15 cellular contexts compared by ENCODE assay signal in genomic region chr6:16216501-16217155, GRCh38. TPM values are rescaled to one million over a fixed set of nuclear protein-coding genes. Genes with fewer than 3 reads are reported as not detected.
A peak's percentile ranks its signal among the peaks of the same experiment; 100 is the strongest.
DNase-seq lines count a peak whose midpoint lies in the region; ATAC-seq, FAIRE-seq and TF ChIP-seq lines count a peak whose summit lies in the region.
"Had no signal": no experiment of that assay in that cellular context is flagged by ENCODE, and none has a peak within 500 bp of the region (broad histone marks: within the 10 kb centered on the region; RNA-seq: fewer than 3 reads in every experiment).

No MANE protein-coding gene starts in this region.

- intact Hi-C loops in esophagus squamous epithelium (cut with DNase I): no loop called here
- intact Hi-C loops in activated T-helper 2 cell treated with anti-CD3 and anti-CD28 coated beads, Interferon-gamma antibody, Interleukin-2, Interleukin-4, amounts not matched to agents 10 μg/mL and 5 μg/mL and 100 μg/mL, durations not matched to agents 14 hours and 24 hours and 36 hours (cut with micrococcal nuclease): no loop called here

- H3K4me2 ChIP-seq in astrocyte (ENCODE audit: low read length) (peak overlapping the region; percentile 75), mesenchymal stem cell (ENCODE audit: low read length, poor library complexity, severe bottlenecking) (no peak overlapping the region)
- H3K4me2 ChIP-seq: BLaER1 had no signal

- no peaks in the 10 kb centered on the region for H3K79me1 ChIP-seq in mesenchymal stem cell (replicated peaks; ENCODE audit: low read length, poor library complexity, severe bottlenecking)

- peaks cover 11% of the 10 kb centered on the region for H3K4me1 Mint-ChIP-seq in astrocyte (ENCODE audit: low read depth, unreplicated experiment)
- H3K4me1 Mint-ChIP-seq in activated T-helper 2 cell treated with anti-CD3 and anti-CD28 coated beads, Interferon-gamma antibody, Interleukin-2, Interleukin-4, amounts not matched to agents 10 μg/mL and 5 μg/mL and 100 μg/mL, durations not matched to agents 14 hours and 24 hours and 36 hours (ENCODE audit: low read depth): peaks cover 12% of the 10 kb centered on the region

- H3K9me3 Mint-ChIP-seq in astrocyte (ENCODE audit: unreplicated experiment): no peaks in the 10 kb centered on the region
- H3K9me3 Mint-ChIP-seq in activated T-helper 2 cell treated with anti-CD3 and anti-CD28 coated beads, Interferon-gamma antibody, Interleukin-2, Interleukin-4, amounts not matched to agents 10 μg/mL and 5 μg/mL and 100 μg/mL, durations not matched to agents 14 hours and 24 hours and 36 hours: no peaks in the 10 kb centered on the region

- peak overlapping the region; percentile 7 for H3K27ac Mint-ChIP-seq in astrocyte (ENCODE audit: unreplicated experiment)
- H3K27ac Mint-ChIP-seq in activated T-helper 2 cell treated with anti-CD3 and anti-CD28 coated beads, Interferon-gamma antibody, Interleukin-2, Interleukin-4, amounts not matched to agents 10 μg/mL and 5 μg/mL and 100 μg/mL, durations not matched to agents 14 hours and 24 hours and 36 hours: no peak overlapping the region

- no peak for TF ChIP-seq POLR2A in esophagus squamous epithelium (IDR thresholded peaks at IDR 0.05)

- H3K27ac ChIP-seq in astrocyte (ENCODE audit: low read depth, low read length) (no peak overlapping the region), esophagus squamous epithelium (no peak overlapping the region), mesenchymal stem cell (ENCODE audit: low read length, poor library complexity, severe bottlenecking) (no peak overlapping the region), subcutaneous abdominal adipose tissue (ENCODE audit: low read depth, low read length) (no peak overlapping the region)
- H3K27ac ChIP-seq: BLaER1, cardiac muscle cell had no signal

- no peaks in the 10 kb centered on the region for H3K79me2 ChIP-seq in astrocyte (ENCODE audit: insufficient read depth, low read length)

- no peak overlapping the region for H2AK5ac ChIP-seq in mesenchymal stem cell (ENCODE audit: low read length, severe bottlenecking)

- H2AFZ ChIP-seq in astrocyte (ENCODE audit: low read depth, low read length) (peak overlapping the region; percentile 78), mesenchymal stem cell (ENCODE audit: low read depth, low read length) (peak overlapping the region; percentile 14)

- no peak overlapping the region for H3K23ac ChIP-seq in mesenchymal stem cell (ENCODE audit: low read length in 2 of 2)

- no peaks in the 10 kb centered on the region for H3K36me3 ChIP-seq in astrocyte (ENCODE audit: insufficient read depth, low read length)
- no peaks in the 10 kb centered on the region for H3K36me3 ChIP-seq in esophagus squamous epithelium
- H3K36me3 ChIP-seq in mesenchymal stem cell (ENCODE audit: control insufficient read depth in 1 of 2, insufficient read depth in 2 of 2, low read depth in 1 of 2, low read length in 2 of 2): no peaks in the 10 kb centered on the region
- no peaks in the 10 kb centered on the region for H3K36me3 ChIP-seq in subcutaneous abdominal adipose tissue (ENCODE audit: control insufficient read depth in 5 of 5, insufficient read depth in 5 of 5, low read length in 5 of 5)
- H3K36me3 ChIP-seq: BLaER1, cardiac muscle cell had no signal

- H3K14ac ChIP-seq in mesenchymal stem cell (ENCODE audit: low read length in 2 of 2): peak overlapping the region in 1 of 2 experiments; percentile 44

- no peak overlapping the region for H4K8ac ChIP-seq in mesenchymal stem cell (ENCODE audit: low read length)

- no peak for ATAC-seq in GM19324 (IDR thresholded peaks at IDR 0.05; ENCODE audit: low FRiP score, unreplicated experiment)
- ATAC-seq: HCT116 had no signal

- peak overlapping the region; percentile 58 for H2BK120ac ChIP-seq in mesenchymal stem cell (ENCODE audit: low read depth, low read length)

- no peaks in the 10 kb centered on the region for H3K27me3 Mint-ChIP-seq in astrocyte (ENCODE audit: low read depth, unreplicated experiment)
- peaks cover 31% of the 10 kb centered on the region for H3K27me3 Mint-ChIP-seq in activated T-helper 2 cell treated with anti-CD3 and anti-CD28 coated beads, Interferon-gamma antibody, Interleukin-2, Interleukin-4, amounts not matched to agents 10 μg/mL and 5 μg/mL and 100 μg/mL, durations not matched to agents 14 hours and 24 hours and 36 hours (ENCODE audit: low read depth)

- peak overlapping the region; percentile 87 for H2BK15ac ChIP-seq in mesenchymal stem cell (ENCODE audit: low read depth, poor library complexity, severe bottlenecking)

- peak; percentile 51 for DNase-seq in astrocyte (ENCODE audit: low read depth)
- no peak for DNase-seq in esophagus squamous epithelium (lab: John Stamatoyannopoulos, UW)
- no peak for DNase-seq in mesenchymal stem cell
- DNase-seq in activated T-helper 2 cell treated with anti-CD3 and anti-CD28 coated beads, Interferon-gamma antibody, Interleukin-2, Interleukin-4, amounts not matched to agents 10 μg/mL and 5 μg/mL and 100 μg/mL, durations not matched to agents 14 hours and 24 hours and 36 hours (ENCODE audit: low spot score): no peak
- no peak for DNase-seq in SHP77 treated with DMSO at 0.1 percent for 48 hours (lab: John Stamatoyannopoulos, UW)
- DNase-seq: activated naive CD4-positive, alpha-beta T cell; DMS79 treated with DMSO at 0.1 percent for 48 hours; hippocampal formation; NCI-H1417 treated with DMSO at 0.1 percent for 48 hours had no signal

- H3K4me3 Mint-ChIP-seq in astrocyte (ENCODE audit: unreplicated experiment): no peak overlapping the region
- no peak overlapping the region for H3K4me3 Mint-ChIP-seq in activated T-helper 2 cell treated with anti-CD3 and anti-CD28 coated beads, Interferon-gamma antibody, Interleukin-2, Interleukin-4, amounts not matched to agents 10 μg/mL and 5 μg/mL and 100 μg/mL, durations not matched to agents 14 hours and 24 hours and 36 hours (ENCODE audit: low read depth)

- H4K20me1 ChIP-seq in astrocyte (ENCODE audit: insufficient read depth, low read length): no peaks in the 10 kb centered on the region
- H4K20me1 ChIP-seq: BLaER1 had no signal

- H3K27me3 ChIP-seq in astrocyte (ENCODE audit: insufficient read depth, low read length) (no peaks in the 10 kb centered on the region), esophagus squamous epithelium (peaks cover 0 to 49% (median 0%) of the 10 kb centered on the region in 4 donors), mesenchymal stem cell (ENCODE audit: control insufficient read depth in 1 of 2, insufficient read depth in 1 of 2, low read length in 2 of 2) (no peaks in the 10 kb centered on the region), subcutaneous abdominal adipose tissue (ENCODE audit: control insufficient read depth in 5 of 5, insufficient read depth in 4 of 5, low read length in 5 of 5) (peaks cover 0 to 17% (median 9%) of the 10 kb centered on the region in 5 donors)
- H3K27me3 ChIP-seq: BLaER1, cardiac muscle cell had no signal

- peak overlapping the region; percentile 10 for H3K9ac ChIP-seq in astrocyte (ENCODE audit: low read length)
- peak overlapping the region; percentile 38 for H3K9ac ChIP-seq in mesenchymal stem cell (ENCODE audit: low read length)
- no peak overlapping the region for H3K9ac ChIP-seq in subcutaneous abdominal adipose tissue (ENCODE audit: low read length in 5 of 5)
- H3K9ac ChIP-seq: BLaER1 had no signal

- no peaks in the 10 kb centered on the region for H3K36me3 Mint-ChIP-seq in astrocyte (ENCODE audit: low read depth, unreplicated experiment)
- no peaks in the 10 kb centered on the region for H3K36me3 Mint-ChIP-seq in activated T-helper 2 cell treated with anti-CD3 and anti-CD28 coated beads, Interferon-gamma antibody, Interleukin-2, Interleukin-4, amounts not matched to agents 10 μg/mL and 5 μg/mL and 100 μg/mL, durations not matched to agents 14 hours and 24 hours and 36 hours (ENCODE audit: low read depth)

- TF ChIP-seq CTCF in astrocyte (IDR thresholded peaks at IDR 0.05; ENCODE audit: insufficient read depth, low read depth, low read length) (no peak), esophagus squamous epithelium (IDR thresholded peaks at IDR 0.05) (no peak)

- H2BK12ac ChIP-seq in mesenchymal stem cell (ENCODE audit: low read length in 2 of 2): peak overlapping the region in 1 of 2 experiments; percentile 99

- peak overlapping the region; percentile 75 for H4K91ac ChIP-seq in mesenchymal stem cell (ENCODE audit: low read length)

- peak overlapping the region; percentile 56 to 100 for H3K18ac ChIP-seq in mesenchymal stem cell (ENCODE audit: low read depth in 1 of 2, low read length in 2 of 2)

- no peaks in the 10 kb centered on the region for H3K9me3 ChIP-seq in astrocyte (ENCODE audit: insufficient read depth, low read depth, low read length)
- no peaks in the 10 kb centered on the region for H3K9me3 ChIP-seq in esophagus squamous epithelium
- H3K9me3 ChIP-seq in mesenchymal stem cell (ENCODE audit: control insufficient read depth, low read length): no peaks in the 10 kb centered on the region
- H3K9me3 ChIP-seq in subcutaneous abdominal adipose tissue (ENCODE audit: control insufficient read depth in 5 of 5, low read length in 5 of 5): no peaks in the 10 kb centered on the region

- WGBS in esophagus squamous epithelium, 2 donors: 0 to 49% methylated on average over 2 to 3 of the region's 43 CpGs
- 83% methylated on average over 36 of the region's 43 CpGs for WGBS in mesenchymal stem cell

- H2BK5ac ChIP-seq in mesenchymal stem cell (ENCODE audit: low read depth, low read length, poor library complexity, severe bottlenecking): no peak overlapping the region

- H3K4me1 ChIP-seq in astrocyte (ENCODE audit: insufficient read depth, low read length) (peaks cover 18% of the 10 kb centered on the region), esophagus squamous epithelium (peaks cover 0 to 12% (median 7%) of the 10 kb centered on the region in 3 donors), mesenchymal stem cell (ENCODE audit: control insufficient read depth, insufficient read depth, low read depth, low read length) (peaks cover 7% of the 10 kb centered on the region), subcutaneous abdominal adipose tissue (ENCODE audit: control insufficient read depth in 5 of 5, insufficient read depth in 5 of 5, low read length in 5 of 5) (peaks cover 0 to 20% (median 11%) of the 10 kb centered on the region in 5 donors)

- H3K4ac ChIP-seq in mesenchymal stem cell (ENCODE audit: low read depth in 1 of 2, low read length in 2 of 2): peak overlapping the region; percentile 75 to 99

- FAIRE-seq in astrocyte (lab: Jason Lieb, UNC): no peak

- H3K4me3 ChIP-seq in astrocyte (ENCODE audit: insufficient read depth, low read depth, low read length): no peak overlapping the region
- peak overlapping the region in 3 of 4 donors; percentile 24 to 54 (median 32) for H3K4me3 ChIP-seq in esophagus squamous epithelium
- H3K4me3 ChIP-seq in mesenchymal stem cell (ENCODE audit: insufficient read depth in 1 of 2, low read depth in 1 of 2, low read length in 2 of 2): peak overlapping the region in 1 of 2 experiments; percentile 68
- H3K4me3 ChIP-seq in subcutaneous abdominal adipose tissue (ENCODE audit: low read depth in 1 of 5, low read length in 5 of 5): peak overlapping the region in 3 of 5 donors; percentile 38 to 52 (median 41)
- H3K4me3 ChIP-seq: BLaER1, cardiac muscle cell had no signal

RNA-seq across cellular contexts. Expression of gene GMPR, which starts 21.8 kb away (rescaled TPM):
- total RNA-seq in astrocyte: 1.6 and 2.0 TPM in 2 replicates
- total RNA-seq in esophagus squamous epithelium: 1 to 10 TPM in 2 of 4 donors, under 1 TPM in 2; 0.53 to 6.3 (median 1.6) TPM
- 23.7 TPM for polyA plus RNA-seq in mesenchymal stem cell (2013, experiment 1 of 2)
- 26.0 TPM for polyA plus RNA-seq in mesenchymal stem cell (2013, experiment 2 of 2)
- total RNA-seq in activated T-helper 2 cell treated with anti-CD3 and anti-CD28 coated beads, Interferon-gamma antibody, Interleukin-2, Interleukin-4, amounts not matched to agents 10 μg/mL and 5 μg/mL and 100 μg/mL, durations not matched to agents 14 hours and 24 hours and 36 hours: 1.0 and 1.1 TPM in 2 replicates
- polyA plus RNA-seq: neural cell had no signal

Comparison
In these comparisons a context has a peak if more than half of its experiments do, and no peak if none do; other contexts are left out.
1. H3K9ac ChIP-seq: peak in astrocyte (single experiment) and mesenchymal stem cell (single experiment); none in subcutaneous abdominal adipose tissue (0 of 5).